17 cellular contexts compared by ENCODE assay signal in genomic region chr4:55037728-55038127, GRCh38.
A peak's percentile ranks its signal among the peaks of the same experiment; 100 is the strongest.
DNase-seq lines count a peak whose midpoint lies in the region; ATAC-seq and TF ChIP-seq lines count a peak whose summit lies in the region.
"Had no signal": no experiment of that assay in that cellular context is flagged by ENCODE, and none has a peak within 500 bp of the region (broad histone marks: within the 10 kb centered on the region; RNA-seq: fewer than 3 reads in every experiment).

No MANE protein-coding gene starts in this region.

- H3K36me3 ChIP-seq in right atrium auricular region, result no peaks in the 10 kb centered on the region
- no peaks in the 10 kb centered on the region for H3K36me3 ChIP-seq in prostate gland
- no peaks in the 10 kb centered on the region for H3K36me3 ChIP-seq in CD4-positive, alpha-beta memory T cell (ENCODE audit: insufficient read depth, low read length)
- no peaks in the 10 kb centered on the region for H3K36me3 ChIP-seq in CD8-positive, alpha-beta memory T cell (ENCODE audit: insufficient read depth, low read length)

- 65% methylated on average over 1 of the region's 1 CpG for WGBS in prostate gland

- no peak for ATAC-seq in Right ventricle myocardium inferior
- ATAC-seq: A549, PC-3 had no signal

- peaks cover 0 to 17% (median 8%) of the 10 kb centered on the region in 8 donors for H3K9me3 Mint-ChIP-seq in CD4-positive, alpha-beta memory T cell
- H3K9me3 Mint-ChIP-seq in CD8-positive, alpha-beta memory T cell, result peaks cover 0 to 13% (median 3%) of the 10 kb centered on the region in 5 donors

- H3K4me3 ChIP-seq in right atrium auricular region, result no peak overlapping the region
- peak overlapping the region; percentile 7 for H3K4me3 ChIP-seq in coronary artery
- H3K4me3 ChIP-seq in prostate gland, result no peak overlapping the region
- H3K4me3 ChIP-seq in CD4-positive, alpha-beta memory T cell (ENCODE audit: low read length in 2 of 2), result no peak overlapping the region
- H3K4me3 ChIP-seq in CD8-positive, alpha-beta memory T cell (ENCODE audit: low read length), result no peak overlapping the region
- H3K4me3 ChIP-seq: A549 had no signal

- H3K9me3 ChIP-seq in right atrium auricular region, result peaks cover 0 to 4% of the 10 kb centered on the region in 2 donors
- H3K9me3 ChIP-seq in prostate gland, result no peaks in the 10 kb centered on the region
- no peaks in the 10 kb centered on the region for H3K9me3 ChIP-seq in CD4-positive, alpha-beta memory T cell (ENCODE audit: control insufficient read depth in 1 of 2, low read length in 2 of 2)
- no peaks in the 10 kb centered on the region for H3K9me3 ChIP-seq in CD8-positive, alpha-beta memory T cell (ENCODE audit: low read length)
- H3K9me3 ChIP-seq: A549 had no signal

- no peak overlapping the region for H3K27ac Mint-ChIP-seq in CD4-positive, alpha-beta memory T cell
- H3K27ac Mint-ChIP-seq in CD8-positive, alpha-beta memory T cell, result no peak overlapping the region
- H3K27ac Mint-ChIP-seq: IgD-negative memory B cell had no signal

- peaks cover 0 to 55% of the 10 kb centered on the region in 2 donors for H3K4me1 ChIP-seq in right atrium auricular region
- H3K4me1 ChIP-seq in prostate gland (replicated peaks), result peaks cover 5% of the 10 kb centered on the region
- H3K4me1 ChIP-seq in CD4-positive, alpha-beta memory T cell (ENCODE audit: insufficient read depth, low read length), result no peaks in the 10 kb centered on the region
- H3K4me1 ChIP-seq in CD8-positive, alpha-beta memory T cell (ENCODE audit: insufficient read depth, low read length), result no peaks in the 10 kb centered on the region
- H3K4me1 ChIP-seq: A549 had no signal

- intact Hi-C loops in Right ventricle myocardium inferior (cut with DNase I), result loop anchor here (5.0 kb wide), 1 partner anchor 40 kb away; no protein-coding TSS in a partner anchor
- intact Hi-C loops in prostate gland (cut with DNase I), result no loop called here
- intact Hi-C loops in CD4-positive, alpha-beta memory T cell (cut with micrococcal nuclease), result no loop called here
- intact Hi-C loops in head of caudate nucleus (cut with DNase I), result no loop called here

- no peak overlapping the region for H3K4me3 Mint-ChIP-seq in CD4-positive, alpha-beta memory T cell
- H3K4me3 Mint-ChIP-seq in CD8-positive, alpha-beta memory T cell, result no peak overlapping the region

- CTCF ChIA-PET in CD4-positive, alpha-beta memory T cell (lab: Charles Lee; ENCODE audit: partially characterized antibody), result no interaction called here
- CTCF ChIA-PET in CD8-positive, alpha-beta memory T cell (lab: Charles Lee), result no interaction called here

- H3K27ac ChIP-seq in right atrium auricular region (peak overlapping the region; percentile 54 to 66), coronary artery (peak overlapping the region; percentile 48 to 72), prostate gland (peak overlapping the region; percentile 38 to 64)
- H3K27ac ChIP-seq in CD4-positive, alpha-beta memory T cell (ENCODE audit: low read depth, low read length), result no peak overlapping the region
- no peak overlapping the region for H3K27ac ChIP-seq in CD8-positive, alpha-beta memory T cell (ENCODE audit: low read depth, low read length)
- H3K27ac ChIP-seq: A549, HL-60 had no signal

- H3K27me3 Mint-ChIP-seq in CD4-positive, alpha-beta memory T cell, result peaks cover 1 to 7% of the 10 kb centered on the region in 2 donors
- H3K27me3 Mint-ChIP-seq in CD8-positive, alpha-beta memory T cell, result no peaks in the 10 kb centered on the region

- H3K27me3 ChIP-seq in right atrium auricular region (no peaks in the 10 kb centered on the region), prostate gland (replicated peaks; ENCODE audit: insufficient read depth) (no peaks in the 10 kb centered on the region)
- H3K27me3 ChIP-seq in CD4-positive, alpha-beta memory T cell (ENCODE audit: insufficient read depth, low read length), result no peaks in the 10 kb centered on the region
- no peaks in the 10 kb centered on the region for H3K27me3 ChIP-seq in CD8-positive, alpha-beta memory T cell (ENCODE audit: insufficient read depth, low read length, poor library complexity, severe bottlenecking)

- peaks cover 0 to 1% of the 10 kb centered on the region in 2 donors for H3K36me3 Mint-ChIP-seq in CD4-positive, alpha-beta memory T cell
- peaks cover 0 to 5% (median 1%) of the 10 kb centered on the region in 3 donors for H3K36me3 Mint-ChIP-seq in CD8-positive, alpha-beta memory T cell
- H3K36me3 Mint-ChIP-seq: IgD-negative memory B cell had no signal

- POLR2A ChIA-PET in CD4-positive, alpha-beta memory T cell (lab: Charles Lee; ENCODE audit: partially characterized antibody), result no interaction called here
- POLR2A ChIA-PET in CD8-positive, alpha-beta memory T cell (lab: Charles Lee), result no interaction called here

- no peak for TF ChIP-seq POLR2A in prostate gland (IDR thresholded peaks at IDR 0.05)

- no peaks in the 10 kb centered on the region for H3K4me1 Mint-ChIP-seq in CD4-positive, alpha-beta memory T cell
- H3K4me1 Mint-ChIP-seq in CD8-positive, alpha-beta memory T cell, result no peaks in the 10 kb centered on the region
- H3K4me1 Mint-ChIP-seq: IgD-negative memory B cell had no signal

- TF ChIP-seq CTCF in right atrium auricular region (IDR thresholded peaks at IDR 0.05) (no peak), coronary artery (IDR thresholded peaks at IDR 0.05) (no peak), prostate gland (IDR thresholded peaks at IDR 0.05) (no peak)

- DNase-seq in right atrium auricular region (ENCODE audit: low spot score), result no peak
- DNase-seq in Right ventricle myocardium inferior (ENCODE audit: missing footprints), result no peak
- DNase-seq in coronary artery (ENCODE audit: low spot score), result no peak
- no peak for DNase-seq in prostate gland (ENCODE audit: low spot score)
- DNase-seq in CD4-positive, alpha-beta memory T cell, result no peak
- no peak for DNase-seq in head of caudate nucleus
- no peak for DNase-seq in CD8-positive, alpha-beta memory T cell
- DNase-seq in SW480 (ENCODE audit: low spot score), result no peak
- DNase-seq: C1 segment of cervical spinal cord, GOT3, NCI-H1417, NCI-H2029 treated with DMSO at 0.1 percent for 48 hours, NCI-H82 had no signal

Comparison
In these comparisons a context has a peak if more than half of its experiments do, and no peak if none do; other contexts are left out.
1. H3K27ac ChIP-seq: peak in right atrium auricular region (2 of 2), coronary artery (2 of 2) and prostate gland (2 of 2); none in CD4-positive, alpha-beta memory T cell (single experiment) and CD8-positive, alpha-beta memory T cell (single experiment).